4 cellular contexts compared by ENCODE assay signal in the genomic region with DNA sequence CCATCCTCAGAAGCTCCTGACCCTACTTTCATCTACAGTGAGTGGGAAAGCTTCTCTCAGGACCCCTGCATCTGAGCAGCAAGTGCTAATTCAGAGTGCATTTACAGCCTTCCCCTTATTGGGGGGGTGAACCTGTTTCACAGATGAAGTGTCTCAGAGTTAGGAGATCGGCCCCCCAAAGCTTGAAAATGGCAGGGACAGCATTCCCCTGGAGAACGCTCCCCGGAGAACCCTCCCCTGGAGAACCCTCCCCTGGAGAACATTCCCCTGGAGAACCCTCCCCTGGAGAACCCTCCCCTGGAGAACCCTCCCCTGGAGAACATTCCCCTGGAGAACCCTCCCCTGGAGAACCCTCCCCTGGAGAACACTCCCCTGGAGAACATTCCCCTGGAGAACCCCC. TPM values are rescaled to one million over a fixed set of nuclear protein-coding genes. Genes with fewer than 3 reads are reported as not detected.
"Had no signal": no experiment of that assay in that cellular context is flagged by ENCODE, and none has a peak within 500 bp of the region (broad histone marks: within the 10 kb centered on the region; RNA-seq: fewer than 3 reads in every experiment).

No MANE protein-coding gene starts in this region.

RNA-seq across cellular contexts. Expression of a gene that starts 60.0 kb away (rescaled TPM):
- total RNA-seq: ascending aorta, body of pancreas, cardiac muscle cell, chondrocyte had no signal
